Comparison of ENCODE assay signal across 8 cellular contexts in genomic region chr11:128497057-128497957, GRCh38.
A peak's percentile ranks its signal among the peaks of the same experiment; 100 is the strongest.
DNase-seq lines count a peak whose midpoint lies in the region; ATAC-seq and TF ChIP-seq lines count a peak whose summit lies in the region.

No MANE protein-coding gene starts in this region.

- POLR2A ChIA-PET in activated CD8-positive, alpha-beta T cell treated with anti-CD3 and anti-CD28 coated beads for 36 hours (lab: Charles Lee) = interaction anchor here (0.7 to 37.3 kb wide), 10 partner anchors 18 to 326 kb away, joined by 3 to 1082 read pairs (median 3); no protein-coding TSS in a partner anchor

- H3K9me3 ChIP-seq in heart right ventricle = no peaks in the 10 kb centered on the region

- CTCF ChIA-PET in activated CD8-positive, alpha-beta T cell treated with anti-CD3 and anti-CD28 coated beads for 36 hours (lab: Charles Lee) = interaction anchor here (0.6 to 26.3 kb wide), 13 partner anchors 12 to 212 kb away, joined by 3 to 400 read pairs (median 4); no protein-coding TSS in a partner anchor

- peak overlapping the region; percentile 36 to 97 (median 78) for H3K27ac ChIP-seq in heart right ventricle

- peaks cover 94% of the 10 kb centered on the region for H3K4me1 Mint-ChIP-seq in activated CD8-positive, alpha-beta T cell treated with anti-CD3 and anti-CD28 coated beads for 36 hours (ENCODE audit: low read depth)
- peaks cover 77 to 93% of the 10 kb centered on the region in 2 donors for H3K4me1 Mint-ChIP-seq in stimulated activated naive B cell treated with anti-CD40 and anti-IgM and Interleukin-4, amounts not matched to agents 10 μg/mL and 1 μg/mL and 100 μg/mL, for 72 hours

- H3K4me3 Mint-ChIP-seq in activated CD8-positive, alpha-beta T cell treated with anti-CD3 and anti-CD28 coated beads for 36 hours = peak overlapping the region; percentile 88
- H3K4me3 Mint-ChIP-seq in stimulated activated naive B cell treated with anti-CD40 and anti-IgM and Interleukin-4, amounts not matched to agents 10 μg/mL and 1 μg/mL and 100 μg/mL, for 72 hours = peak overlapping the region; percentile 52 to 63

- peaks cover 0 to 23% (median 0%) of the 10 kb centered on the region in 9 donors for H3K36me3 ChIP-seq in heart right ventricle

- H3K9me3 Mint-ChIP-seq in activated CD8-positive, alpha-beta T cell treated with anti-CD3 and anti-CD28 coated beads for 36 hours = no peaks in the 10 kb centered on the region
- H3K9me3 Mint-ChIP-seq in stimulated activated naive B cell treated with anti-CD40 and anti-IgM and Interleukin-4, amounts not matched to agents 10 μg/mL and 1 μg/mL and 100 μg/mL, for 72 hours = peaks cover 0 to 4% of the 10 kb centered on the region in 2 donors

- peak; percentile 96 for DNase-seq in GM04503 (ENCODE audit: low read depth)
- peak; percentile 64 for DNase-seq in HS-27A (ENCODE audit: low read depth)
- peak; percentile 49 for DNase-seq in activated CD8-positive, alpha-beta T cell treated with anti-CD3 and anti-CD28 coated beads for 36 hours
- peak in 1 of 2 donors; percentile 66 for DNase-seq in heart right ventricle
- peak; percentile 71 for DNase-seq in stimulated activated naive B cell treated with anti-CD40 and anti-IgM and Interleukin-4, amounts not matched to agents 10 μg/mL and 1 μg/mL and 100 μg/mL, for 72 hours
- no peak for DNase-seq in NCI-H1417 (lab: John Stamatoyannopoulos, UW)
- no peak for DNase-seq in D341Med (ENCODE audit: low spot score)

- WGBS in heart right ventricle, 2 donors = 9% methylated on average over 10 of the region's 10 CpGs

- H3K4me1 ChIP-seq in heart right ventricle = peaks cover 26 to 100% (median 100%) of the 10 kb centered on the region in 9 donors

- H3K27me3 ChIP-seq in heart right ventricle = no peaks in the 10 kb centered on the region

- H3K27ac Mint-ChIP-seq in activated CD8-positive, alpha-beta T cell treated with anti-CD3 and anti-CD28 coated beads for 36 hours = peak overlapping the region; percentile 98
- H3K27ac Mint-ChIP-seq in stimulated activated naive B cell treated with anti-CD40 and anti-IgM and Interleukin-4, amounts not matched to agents 10 μg/mL and 1 μg/mL and 100 μg/mL, for 72 hours = peak overlapping the region; percentile 90

- intact Hi-C loops in activated CD8-positive, alpha-beta T cell treated with anti-CD3 and anti-CD28 coated beads for 36 hours (cut with micrococcal nuclease) = no loop called here
- intact Hi-C loops in heart right ventricle (cut with DNase I) = no loop called here

- TF ChIP-seq CTCF in activated CD8-positive, alpha-beta T cell treated with anti-CD3 and anti-CD28 coated beads for 36 hours (IDR thresholded peaks at IDR 0.05) = no peak
- no peak for TF ChIP-seq CTCF in heart right ventricle (IDR thresholded peaks at IDR 0.05)

- ATAC-seq in GM21381 (IDR thresholded peaks at IDR 0.05; ENCODE audit: unreplicated experiment) (peak; percentile 75), heart right ventricle (peak; percentile 58 to 79 (median 67))
- no peak for ATAC-seq in activated CD8-positive, alpha-beta T cell treated with anti-CD3 and anti-CD28 coated beads for 36 hours
- ATAC-seq in stimulated activated naive B cell treated with anti-CD40 and anti-IgM and Interleukin-4, amounts not matched to agents 10 μg/mL and 1 μg/mL and 100 μg/mL, for 72 hours (replicated peaks) = peak; percentile 91 to 93

- H3K36me3 Mint-ChIP-seq in activated CD8-positive, alpha-beta T cell treated with anti-CD3 and anti-CD28 coated beads for 36 hours (ENCODE audit: low read depth) = peaks cover 88% of the 10 kb centered on the region
- H3K36me3 Mint-ChIP-seq in stimulated activated naive B cell treated with anti-CD40 and anti-IgM and Interleukin-4, amounts not matched to agents 10 μg/mL and 1 μg/mL and 100 μg/mL, for 72 hours = peaks cover 45 to 47% of the 10 kb centered on the region in 2 donors

- H3K4me3 ChIP-seq in heart right ventricle = peak overlapping the region in 7 of 10 donors; percentile 6 to 41 (median 23)

- H3K27me3 Mint-ChIP-seq in activated CD8-positive, alpha-beta T cell treated with anti-CD3 and anti-CD28 coated beads for 36 hours = no peaks in the 10 kb centered on the region
- no peaks in the 10 kb centered on the region for H3K27me3 Mint-ChIP-seq in stimulated activated naive B cell treated with anti-CD40 and anti-IgM and Interleukin-4, amounts not matched to agents 10 μg/mL and 1 μg/mL and 100 μg/mL, for 72 hours

Comparison
In these comparisons a context has a peak if more than half of its experiments do, and no peak if none do; other contexts are left out.
1. DNase-seq: peak in GM04503 (single experiment), HS-27A (single experiment), activated CD8-positive, alpha-beta T cell treated with anti-CD3 and anti-CD28 coated beads for 36 hours (single experiment) and stimulated activated naive B cell treated with anti-CD40 and anti-IgM and Interleukin-4, amounts not matched to agents 10 μg/mL and 1 μg/mL and 100 μg/mL, for 72 hours (single experiment); none in NCI-H1417 (0 of 3) and D341Med (single experiment).